ENCODE assay signal across 22 cellular contexts in the genomic region with DNA sequence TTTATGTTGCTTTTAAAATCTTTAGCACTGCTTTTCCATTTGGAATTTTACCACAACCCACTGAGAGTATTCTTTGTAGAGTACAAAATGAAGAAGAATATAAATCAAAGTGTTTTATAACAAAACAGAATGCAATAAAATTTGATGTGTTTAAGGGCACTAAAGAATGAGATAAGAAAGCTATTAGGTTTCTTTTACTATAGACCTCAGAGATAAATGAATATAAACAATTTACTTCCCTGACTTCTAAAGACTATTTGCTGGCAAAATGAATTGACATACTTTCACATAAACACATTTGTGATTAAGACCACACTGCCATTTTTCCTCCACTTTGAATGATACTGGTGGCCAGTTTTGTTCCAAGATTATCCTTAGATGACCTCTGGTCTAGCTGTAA.
"Had no signal": no experiment of that assay in that cellular context is flagged by ENCODE, and none has a peak within 500 bp of the region (broad histone marks: within the 10 kb centered on the region; RNA-seq: fewer than 3 reads in every experiment).

No MANE protein-coding gene starts in this region.

- ATAC-seq: left lobe of liver; lower lobe of right lung; naive thymus-derived CD4-positive, alpha-beta T cell; natural killer cell treated with Interleukin-12 subunit alpha and Interleukin-12 subunit beta and Interleukin-15 and Interleukin-18, amount 100 ng/mL, for 72 hours; right lobe of liver; stimulated activated memory B cell treated with anti-CD40 and anti-IgM and Interleukin-4, amounts not matched to agents 10 μg/mL and 1 μg/mL and 100 μg/mL, for 72 hours; stimulated activated naive CD8-positive, alpha-beta T cell treated with anti-CD3 and anti-CD28 coated beads, Interleukin-15, amount 100 ng/mL, for 72 hours had no signal

- FAIRE-seq: keratinocyte had no signal

- H3K27me3 ChIP-seq: ovary, right atrium auricular region, right lobe of liver, tibial nerve, uterus had no signal

- H3K4me1 ChIP-seq: lower lobe of right lung, right atrium auricular region, right lobe of liver, tibial nerve had no signal

- H3K27ac ChIP-seq: lower lobe of right lung, ovary, right atrium auricular region, right lobe of liver, tibial nerve, uterus had no signal

- DNase-seq: hippocampal formation; kidney glomerular epithelial cell; lower lobe of right lung; mammary epithelial cell; mesendoderm; naive thymus-derived CD4-positive, alpha-beta T cell; ovary; right lobe of liver; stimulated activated CD4-positive, alpha-beta T cell treated with anti-CD3 and anti-CD28 coated beads, Interleukin-1b, Interleukin-23, amount 100 ng/mL, for 48 hours; stimulated activated CD4-positive, alpha-beta T cell treated with anti-CD3 and anti-CD28 coated beads, Interleukin-2, amount 100 ng/mL, for 48 hours; stimulated activated CD4-positive, alpha-beta T cell treated with anti-CD3 and anti-CD28 coated beads, Interleukin-4, amount 100 ng/mL, for 4 hours; stimulated activated CD8-positive, alpha-beta memory T cell treated with anti-CD3 and anti-CD28 coated beads, Interleukin-4, amount 100 ng/mL, for 48 hours; stimulated activated naive CD4-positive, alpha-beta T cell treated with Interleukin-2 at 50 U/mL for 16 hours; stimulated activated naive CD8-positive, alpha-beta T cell treated with anti-CD3 and anti-CD28 coated beads, Interleukin-15, amount 100 ng/mL, for 72 hours; substantia nigra; uterus had no signal
